Comparison of ENCODE assay signal across 16 cellular contexts in genomic region chr5:159456261-159456660, GRCh38.
DNase-seq lines count a peak whose midpoint lies in the region; ATAC-seq and TF ChIP-seq lines count a peak whose summit lies in the region.
"Had no signal": no experiment of that assay in that cellular context is flagged by ENCODE, and none has a peak within 500 bp of the region (broad histone marks: within the 10 kb centered on the region; RNA-seq: fewer than 3 reads in every experiment).

No MANE protein-coding gene starts in this region.

- H3K27me3 Mint-ChIP-seq in T-helper 1 cell treated with Interleukin-12 subunit alpha and Interleukin-12 subunit beta and Interleukin-4 antibody, amounts not matched to agents 30 μg/mL and 1 μg/mL, for 36 hours (ENCODE audit: low read depth): peaks cover 89% of the 10 kb centered on the region
- H3K27me3 Mint-ChIP-seq in CD14-positive monocyte (ENCODE audit: low read depth in 3 of 3): peaks cover 11 to 22% (median 22%) of the 10 kb centered on the region in 3 donors

- ATAC-seq in GM21737 (IDR thresholded peaks at IDR 0.05; ENCODE audit: unreplicated experiment) (peak; percentile 1), HG03175 (IDR thresholded peaks at IDR 0.05; ENCODE audit: unreplicated experiment) (peak; percentile 1)

- no peak for DNase-seq in T-helper 1 cell
- DNase-seq in islet precursor cell: peak; percentile 22
- DNase-seq in NOMO-1 treated with DMSO at 0.1 percent for 48 hours (lab: John Stamatoyannopoulos, UW; ENCODE audit: unreplicated experiment): no peak
- no peak for DNase-seq in NCI-H524 treated with DMSO at 0.1 percent for 48 hours (lab: John Stamatoyannopoulos, UW)
- DNase-seq in CD14-positive monocyte (ENCODE audit: low spot score): no peak
- DNase-seq: 8988T; activated gamma-delta T cell treated with Interleukin-2 at 50 U/mL for 16 hours; effector memory CD8-positive, alpha-beta T cell; kidney; NCI-H345; spleen; thyroid gland had no signal

- no peak for TF ChIP-seq CTCF in CD14-positive monocyte (IDR thresholded peaks at IDR 0.05)

- no peak overlapping the region for H3K27ac Mint-ChIP-seq in T-helper 1 cell treated with Interleukin-12 subunit alpha and Interleukin-12 subunit beta and Interleukin-4 antibody, amounts not matched to agents 30 μg/mL and 1 μg/mL, for 36 hours
- peak overlapping the region in 3 of 7 donors; percentile 63 to 73 (median 66) for H3K27ac Mint-ChIP-seq in CD14-positive monocyte
- H3K27ac Mint-ChIP-seq: activated CD4-positive, alpha-beta T cell treated with anti-CD3 and anti-CD28 coated beads, Interleukin-2, amount 10 ng/mL, durations not matched to agents 7 days and 5 days; effector memory CD8-positive, alpha-beta T cell had no signal

- H3K36me3 Mint-ChIP-seq in T-helper 1 cell treated with Interleukin-12 subunit alpha and Interleukin-12 subunit beta and Interleukin-4 antibody, amounts not matched to agents 30 μg/mL and 1 μg/mL, for 36 hours (ENCODE audit: low read depth): peaks cover 5% of the 10 kb centered on the region
- H3K36me3 Mint-ChIP-seq in CD14-positive monocyte: no peaks in the 10 kb centered on the region

- H3K4me1 Mint-ChIP-seq in T-helper 1 cell treated with Interleukin-12 subunit alpha and Interleukin-12 subunit beta and Interleukin-4 antibody, amounts not matched to agents 30 μg/mL and 1 μg/mL, for 36 hours (ENCODE audit: low read depth): peaks cover 32% of the 10 kb centered on the region
- peaks cover 41% of the 10 kb centered on the region for H3K4me1 Mint-ChIP-seq in CD14-positive monocyte

- intact Hi-C loops in CD14-positive monocyte (cut with micrococcal nuclease): loop anchor here in 1 of 2 donors (5.0 kb wide), 1 partner anchor 124 kb away; the partner anchor contains the start of gene IL12B

- peak overlapping the region; percentile 39 for H3K4me3 Mint-ChIP-seq in T-helper 1 cell treated with Interleukin-12 subunit alpha and Interleukin-12 subunit beta and Interleukin-4 antibody, amounts not matched to agents 30 μg/mL and 1 μg/mL, for 36 hours
- peak overlapping the region in 1 of 2 donors; percentile 27 for H3K4me3 Mint-ChIP-seq in CD14-positive monocyte
- H3K4me3 Mint-ChIP-seq: activated CD4-positive, alpha-beta T cell treated with anti-CD3 and anti-CD28 coated beads, Interleukin-2, amount 10 ng/mL, durations not matched to agents 7 days and 5 days; effector memory CD8-positive, alpha-beta T cell had no signal

- H3K9me3 Mint-ChIP-seq in T-helper 1 cell treated with Interleukin-12 subunit alpha and Interleukin-12 subunit beta and Interleukin-4 antibody, amounts not matched to agents 30 μg/mL and 1 μg/mL, for 36 hours: peaks cover 4% of the 10 kb centered on the region
- peaks cover 0 to 5% (median 0%) of the 10 kb centered on the region in 7 donors for H3K9me3 Mint-ChIP-seq in CD14-positive monocyte
- H3K9me3 Mint-ChIP-seq: effector memory CD8-positive, alpha-beta T cell had no signal
